22 cellular contexts compared by ENCODE assay signal in the genomic region with DNA sequence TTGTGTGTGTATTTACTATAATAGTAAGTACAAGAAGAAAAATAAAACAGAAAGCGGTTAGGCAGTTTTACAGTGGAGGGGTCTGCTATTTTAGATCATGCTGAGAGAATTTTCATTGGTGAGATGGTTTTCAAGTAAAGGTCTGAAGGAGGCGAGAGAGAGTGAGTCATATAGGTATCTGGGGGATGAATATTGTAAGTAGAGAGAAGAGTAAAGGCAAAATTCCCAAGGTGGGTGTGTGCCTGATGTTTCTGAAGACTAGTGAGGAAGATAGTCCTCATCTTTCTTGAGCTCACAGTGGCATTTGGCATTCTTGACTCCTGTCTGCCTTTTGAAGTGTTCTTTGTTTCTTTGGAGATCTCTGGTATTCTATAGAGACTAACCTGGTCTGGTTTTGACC. TPM values are rescaled to one million over a fixed set of nuclear protein-coding genes. Genes with fewer than 3 reads are reported as not detected.
DNase-seq lines count a peak whose midpoint lies in the region; ATAC-seq and TF ChIP-seq lines count a peak whose summit lies in the region.
"Had no signal": no experiment of that assay in that cellular context is flagged by ENCODE, and none has a peak within 500 bp of the region (broad histone marks: within the 10 kb centered on the region; RNA-seq: fewer than 3 reads in every experiment).

No MANE protein-coding gene starts in this region.

- H2AFZ ChIP-seq in GM23338, result no peak overlapping the region

- no peaks in the 10 kb centered on the region for H3K36me3 ChIP-seq in GM23338 (ENCODE audit: insufficient read depth)
- H3K36me3 ChIP-seq: BLaER1, HAP-1 had no signal

- DNase-seq in GM23338 (ENCODE audit: low spot score), result peak; percentile 17
- DNase-seq in kidney glomerular epithelial cell (lab: John Stamatoyannopoulos, UW), result peak; percentile 1
- DNase-seq in endothelial cell (ENCODE audit: low spot score), result no peak
- DNase-seq in G401 (ENCODE audit: low spot score), result no peak
- no peak for DNase-seq in NCI-H345 treated with DMSO at 0.1 percent for 48 hours (lab: John Stamatoyannopoulos, UW; ENCODE audit: unreplicated experiment)
- DNase-seq in HK-2 (ENCODE audit: unreplicated experiment), result no peak
- DNase-seq: Caco-2; CD4-positive, CD25-positive, alpha-beta regulatory T cell; CD8-positive, alpha-beta T cell; DMS153; DND-41; GDM1; GOT3; HFFc6 had no signal

- H3K27ac ChIP-seq in GM23338 (ENCODE audit: low read depth), result no peak overlapping the region
- H3K27ac ChIP-seq: 22Rv1, BLaER1, C4-2B had no signal

- peaks cover 23% of the 10 kb centered on the region for H3K79me2 ChIP-seq in GM23338 (replicated peaks; ENCODE audit: insufficient read depth)

- H3K27me3 Mint-ChIP-seq in GM23338 (ENCODE audit: insufficient read depth, low read depth, poor library complexity), result no peaks in the 10 kb centered on the region
- H3K27me3 Mint-ChIP-seq in activated T-helper 17 cell treated with anti-CD3 and anti-CD28 coated beads, Interleukin-2, amount 50 U/mL, for 72 hours, result no peaks in the 10 kb centered on the region
- H3K27me3 Mint-ChIP-seq in endothelial cell (ENCODE audit: unreplicated experiment), result no peaks in the 10 kb centered on the region

- no peak for TF ChIP-seq CTCF in GM23338 (conservative IDR thresholded peaks at IDR 0.05; ENCODE audit: low read depth in 2 of 2)
- no peak for TF ChIP-seq CTCF in endothelial cell (IDR thresholded peaks at IDR 0.05; ENCODE audit: unreplicated experiment)

- H3K4me3 ChIP-seq in GM23338, result no peak overlapping the region
- H3K4me3 ChIP-seq: BLaER1, GM12878, HAP-1 had no signal

- H4K20me1 ChIP-seq in GM23338 (replicated peaks; ENCODE audit: insufficient read depth), result no peaks in the 10 kb centered on the region
- H4K20me1 ChIP-seq: BLaER1 had no signal

- H3K27ac Mint-ChIP-seq in GM23338, result no peak overlapping the region
- H3K27ac Mint-ChIP-seq in activated T-helper 17 cell treated with anti-CD3 and anti-CD28 coated beads, Interleukin-2, amount 50 U/mL, for 72 hours, result no peak overlapping the region
- no peak overlapping the region for H3K27ac Mint-ChIP-seq in endothelial cell (ENCODE audit: unreplicated experiment)
- H3K27ac Mint-ChIP-seq: B cell; CD4-positive, CD25-positive, alpha-beta regulatory T cell; CD8-positive, alpha-beta T cell; HFFc6 had no signal

- H3K4me1 Mint-ChIP-seq in GM23338, result peaks cover 22% of the 10 kb centered on the region
- H3K4me1 Mint-ChIP-seq in activated T-helper 17 cell treated with anti-CD3 and anti-CD28 coated beads, Interleukin-2, amount 50 U/mL, for 72 hours, result no peaks in the 10 kb centered on the region
- peaks cover 5% of the 10 kb centered on the region for H3K4me1 Mint-ChIP-seq in endothelial cell (ENCODE audit: unreplicated experiment)
- H3K4me1 Mint-ChIP-seq: B cell had no signal

- H3K27me3 ChIP-seq in GM23338 (ENCODE audit: insufficient read depth), result no peaks in the 10 kb centered on the region
- H3K27me3 ChIP-seq: BLaER1 had no signal

- no peak overlapping the region for H3K4me2 ChIP-seq in GM23338
- H3K4me2 ChIP-seq: BLaER1 had no signal

- H3K9me3 Mint-ChIP-seq in GM23338 (no peaks in the 10 kb centered on the region; the same call in 2 of the 3 replicates), endothelial cell (ENCODE audit: unreplicated experiment) (no peaks in the 10 kb centered on the region)
- H3K9me3 Mint-ChIP-seq in activated T-helper 17 cell treated with anti-CD3 and anti-CD28 coated beads, Interleukin-2, amount 50 U/mL, for 72 hours, result no peaks in the 10 kb centered on the region
- H3K9me3 Mint-ChIP-seq: CD8-positive, alpha-beta T cell; HFFc6 had no signal

- H3K36me3 Mint-ChIP-seq in GM23338 (ENCODE audit: low read depth) (no peaks in the 10 kb centered on the region), endothelial cell (ENCODE audit: low read depth, unreplicated experiment) (no peaks in the 10 kb centered on the region)
- peaks cover 9% of the 10 kb centered on the region for H3K36me3 Mint-ChIP-seq in activated T-helper 17 cell treated with anti-CD3 and anti-CD28 coated beads, Interleukin-2, amount 50 U/mL, for 72 hours (ENCODE audit: low read depth)
- H3K36me3 Mint-ChIP-seq: CD4-positive, CD25-positive, alpha-beta regulatory T cell; CD8-positive, alpha-beta T cell had no signal

- H3K4me3 Mint-ChIP-seq in GM23338, result no peak overlapping the region
- no peak overlapping the region for H3K4me3 Mint-ChIP-seq in activated T-helper 17 cell treated with anti-CD3 and anti-CD28 coated beads, Interleukin-2, amount 50 U/mL, for 72 hours
- no peak overlapping the region for H3K4me3 Mint-ChIP-seq in endothelial cell (ENCODE audit: unreplicated experiment)
- H3K4me3 Mint-ChIP-seq: B cell; CD4-positive, CD25-positive, alpha-beta regulatory T cell; CD8-positive, alpha-beta T cell; HFFc6 had no signal

- peak; percentile 44 for ATAC-seq in GM18519 (IDR thresholded peaks at IDR 0.05; ENCODE audit: low FRiP score, unreplicated experiment)
- ATAC-seq in GM23338, result no peak
- peak; percentile 43 for ATAC-seq in activated T-helper 17 cell treated with anti-CD3 and anti-CD28 coated beads, Interleukin-2, amount 50 U/mL, for 72 hours (replicated peaks)
- ATAC-seq: CD8-positive, alpha-beta T cell; GM12878 had no signal

- H3K9me2 ChIP-seq in GM23338 (ENCODE audit: insufficient read depth), result no peaks in the 10 kb centered on the region

- no peaks in the 10 kb centered on the region for H3F3A ChIP-seq in GM23338 (replicated peaks; ENCODE audit: low read depth)

- in situ Hi-C loops in G401 (cut with HindIII; ENCODE audit: low sequenced_read_pairs), result no loop called here

- H3K4me1 ChIP-seq in GM23338 (ENCODE audit: insufficient read depth), result peaks cover 12% of the 10 kb centered on the region
- H3K4me1 ChIP-seq: BLaER1, Caco-2 had no signal

TF ChIP-seq in GM23338, 12 proteins besides CTCF, POLR2A, EP300 and RAD21:
- TF ChIP-seq, protein P1, sequence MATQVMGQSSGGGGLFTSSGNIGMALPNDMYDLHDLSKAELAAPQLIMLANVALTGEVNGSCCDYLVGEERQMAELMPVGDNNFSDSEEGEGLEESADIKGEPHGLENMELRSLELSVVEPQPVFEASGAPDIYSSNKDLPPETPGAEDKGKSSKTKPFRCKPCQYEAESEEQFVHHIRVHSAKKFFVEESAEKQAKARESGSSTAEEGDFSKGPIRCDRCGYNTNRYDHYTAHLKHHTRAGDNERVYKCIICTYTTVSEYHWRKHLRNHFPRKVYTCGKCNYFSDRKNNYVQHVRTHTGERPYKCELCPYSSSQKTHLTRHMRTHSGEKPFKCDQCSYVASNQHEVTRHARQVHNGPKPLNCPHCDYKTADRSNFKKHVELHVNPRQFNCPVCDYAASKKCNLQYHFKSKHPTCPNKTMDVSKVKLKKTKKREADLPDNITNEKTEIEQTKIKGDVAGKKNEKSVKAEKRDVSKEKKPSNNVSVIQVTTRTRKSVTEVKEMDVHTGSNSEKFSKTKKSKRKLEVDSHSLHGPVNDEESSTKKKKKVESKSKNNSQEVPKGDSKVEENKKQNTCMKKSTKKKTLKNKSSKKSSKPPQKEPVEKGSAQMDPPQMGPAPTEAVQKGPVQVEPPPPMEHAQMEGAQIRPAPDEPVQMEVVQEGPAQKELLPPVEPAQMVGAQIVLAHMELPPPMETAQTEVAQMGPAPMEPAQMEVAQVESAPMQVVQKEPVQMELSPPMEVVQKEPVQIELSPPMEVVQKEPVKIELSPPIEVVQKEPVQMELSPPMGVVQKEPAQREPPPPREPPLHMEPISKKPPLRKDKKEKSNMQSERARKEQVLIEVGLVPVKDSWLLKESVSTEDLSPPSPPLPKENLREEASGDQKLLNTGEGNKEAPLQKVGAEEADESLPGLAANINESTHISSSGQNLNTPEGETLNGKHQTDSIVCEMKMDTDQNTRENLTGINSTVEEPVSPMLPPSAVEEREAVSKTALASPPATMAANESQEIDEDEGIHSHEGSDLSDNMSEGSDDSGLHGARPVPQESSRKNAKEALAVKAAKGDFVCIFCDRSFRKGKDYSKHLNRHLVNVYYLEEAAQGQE (IDR thresholded peaks at IDR 0.05; ENCODE audit: unreplicated experiment), result no peak
- no peak for TF ChIP-seq POLR2AphosphoS5 (IDR thresholded peaks at IDR 0.05; ENCODE audit: low read depth)
- no peak for TF ChIP-seq EZH2phosphoT487 (IDR thresholded peaks at IDR 0.05; ENCODE audit: unreplicated experiment)
- no peak for TF ChIP-seq STAT1 (IDR thresholded peaks at IDR 0.05; ENCODE audit: unreplicated experiment)
- TF ChIP-seq ZNF331 (CRISPR knock-in tag; IDR thresholded peaks at IDR 0.05; ENCODE audit: low read depth), result no peak
- TF ChIP-seq EZH2 (IDR thresholded peaks at IDR 0.05; ENCODE audit: low read depth, unreplicated experiment), result no peak
- TF ChIP-seq CREB1 (CRISPR knock-in tag; IDR thresholded peaks at IDR 0.05; ENCODE audit: low read depth), result no peak

RNA-seq across cellular contexts. Expression of a gene that starts 38.6 kb away (rescaled TPM):
- 6.3 and 8.9 TPM in 2 replicates for total RNA-seq in GM23338 (2014; rRNA removed; shearing (Covaris generic))
- 1.9 and 2.3 TPM in 2 replicates for polyA plus RNA-seq in GM23338 (2016; fragmentation: Nextera tagmentation; extraction: Ambion mirVana)
- 10 to 100 TPM; 15.3 to 26.7 TPM for total RNA-seq in activated T-helper 17 cell treated with anti-CD3 and anti-CD28 coated beads, Interleukin-2, amount 50 U/mL, for 72 hours
- 18.5 TPM for total RNA-seq in endothelial cell (ENCODE audit: unreplicated experiment)
- 0.17 TPM in 1 of 2 replicates, not detected in the other for total RNA-seq in G401 (2014; rRNA removed; shearing (Covaris generic))

Comparison
In these comparisons a context has a peak if more than half of its experiments do, and no peak if none do; other contexts are left out.
1. DNase-seq: peak in GM23338 (single experiment) and kidney glomerular epithelial cell (single experiment); none in endothelial cell (single experiment), G401 (single experiment), NCI-H345 treated with DMSO at 0.1 percent for 48 hours (single experiment) and HK-2 (single experiment).